1 cellular context compared by ENCODE assay signal in genomic region chr3:122969585-122970453, GRCh38.
TF ChIP-seq lines count a peak whose summit lies in the region.

No MANE protein-coding gene starts in this region.

TF ChIP-seq in HEK293, 187 proteins besides CTCF, POLR2A, EP300 and RAD21 (continued from another document):
- peak; percentile 89 for TF ChIP-seq PRDM10 (tag by site-specific recombination; IDR thresholded peaks at IDR 0.05)
- TF ChIP-seq EGR2 (tag by site-specific recombination; IDR thresholded peaks at IDR 0.05; ENCODE audit: low read depth), result peak; percentile 52
- TF ChIP-seq ZNF211 (tag by site-specific recombination; IDR thresholded peaks at IDR 0.05; ENCODE audit: low read depth), result no peak
- no peak for TF ChIP-seq ZNF792 (tag by site-specific recombination; IDR thresholded peaks at IDR 0.05)
- TF ChIP-seq, protein P1, sequence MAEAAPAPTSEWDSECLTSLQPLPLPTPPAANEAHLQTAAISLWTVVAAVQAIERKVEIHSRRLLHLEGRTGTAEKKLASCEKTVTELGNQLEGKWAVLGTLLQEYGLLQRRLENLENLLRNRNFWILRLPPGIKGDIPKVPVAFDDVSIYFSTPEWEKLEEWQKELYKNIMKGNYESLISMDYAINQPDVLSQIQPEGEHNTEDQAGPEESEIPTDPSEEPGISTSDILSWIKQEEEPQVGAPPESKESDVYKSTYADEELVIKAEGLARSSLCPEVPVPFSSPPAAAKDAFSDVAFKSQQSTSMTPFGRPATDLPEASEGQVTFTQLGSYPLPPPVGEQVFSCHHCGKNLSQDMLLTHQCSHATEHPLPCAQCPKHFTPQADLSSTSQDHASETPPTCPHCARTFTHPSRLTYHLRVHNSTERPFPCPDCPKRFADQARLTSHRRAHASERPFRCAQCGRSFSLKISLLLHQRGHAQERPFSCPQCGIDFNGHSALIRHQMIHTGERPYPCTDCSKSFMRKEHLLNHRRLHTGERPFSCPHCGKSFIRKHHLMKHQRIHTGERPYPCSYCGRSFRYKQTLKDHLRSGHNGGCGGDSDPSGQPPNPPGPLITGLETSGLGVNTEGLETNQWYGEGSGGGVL (tag by site-specific recombination; IDR thresholded peaks at IDR 0.05), result no peak
